25 cellular contexts compared by ENCODE assay signal in genomic region chr1:15968172-15968571, GRCh38. TPM values are rescaled to one million over a fixed set of nuclear protein-coding genes. Genes with fewer than 3 reads are reported as not detected.
DNase-seq lines count a peak whose midpoint lies in the region; ATAC-seq and TF ChIP-seq lines count a peak whose summit lies in the region.
"Had no signal": no experiment of that assay in that cellular context is flagged by ENCODE, and none has a peak within 500 bp of the region (broad histone marks: within the 10 kb centered on the region; RNA-seq: fewer than 3 reads in every experiment).

No MANE protein-coding gene starts in this region.

- POLR2A ChIA-PET in activated CD4-positive, alpha-beta T cell treated with anti-CD3 and anti-CD28 coated beads for 36 hours (lab: Charles Lee): interaction anchor here (0.6 kb wide), 1 partner anchor 19 kb away, joined by 3 read pairs; no protein-coding TSS in a partner anchor
- POLR2A ChIA-PET in IMR-90 (lab: Charles Lee; ENCODE audit: unreplicated experiment): no interaction called here

- no peak overlapping the region for H3K4me2 ChIP-seq in IMR-90 (ENCODE audit: low read depth, low read length)

- H3K27ac ChIP-seq in IMR-90 (ENCODE audit: insufficient read depth, low read length) (no peak overlapping the region), caudate nucleus (ENCODE audit: low read depth, low read length) (peak overlapping the region; percentile 76)
- H3K27ac ChIP-seq: 22Rv1, cardiac muscle cell, pancreas, sigmoid colon, testis, WERI-Rb-1 had no signal

- 70% methylated on average over 2 of the region's 5 CpGs; no CpG with 5 or more reads in 1 of the 2 experiments for WGBS in IMR-90 (ENCODE audit: extremely low coverage in 2 of 2, insufficient read length in 1 of 2), 2 experiments

- 0 out of 2 replicates have a peak overlapping the region, but pooled peaks have one; percentile 8 for H3K4ac ChIP-seq in IMR-90 (ENCODE audit: low read depth, low read length)

- peak overlapping the region; percentile 94 for H3K27ac Mint-ChIP-seq in activated CD4-positive, alpha-beta T cell treated with anti-CD3 and anti-CD28 coated beads for 36 hours
- peak overlapping the region; percentile 97 for H3K27ac Mint-ChIP-seq in stimulated activated effector memory CD8-positive, alpha-beta T cell treated with anti-CD3 and anti-CD28 coated beads, Interleukin-12 subunit alpha, Interleukin-12 subunit beta, amount 100 ng/mL, for 72 hours
- H3K27ac Mint-ChIP-seq: dendritic cell treated with granulocyte-macrophage colony-stimulating factor and Interleukin-4, amounts not matched to agents 40 ng/mL and 50 ng/mL, for 4 days; T-helper 2 cell treated with Interferon-gamma antibody and Interleukin-4, amounts not matched to agents 5 μg/mL and 100 μg/mL, for 36 hours had no signal

- H3K9me1 ChIP-seq in IMR-90 (ENCODE audit: insufficient read depth, low read length): peaks cover 23% of the 10 kb centered on the region

- no peak for DNase-seq in activated CD4-positive, alpha-beta T cell treated with anti-CD3 and anti-CD28 coated beads for 36 hours
- DNase-seq in activated CD4-positive, alpha-beta T cell treated with anti-CD3 and anti-CD28 coated beads for 48 hours: no peak
- DNase-seq in IMR-90: no peak
- DNase-seq in caudate nucleus (lab: John Stamatoyannopoulos, UW): peak in 5 of 61 donors; percentile 15 to 37 (median 24)
- DNase-seq in stimulated activated effector memory CD8-positive, alpha-beta T cell treated with anti-CD3 and anti-CD28 coated beads, Interleukin-12 subunit alpha, Interleukin-12 subunit beta, amount 100 ng/mL, for 72 hours (ENCODE audit: low spot score in 2 of 2): no peak
- DNase-seq in NCI-H1694 (lab: John Stamatoyannopoulos, UW): no peak
- no peak for DNase-seq in NCI-H2029 (lab: John Stamatoyannopoulos, UW)
- DNase-seq in epidermal melanocyte (ENCODE audit: insufficient read length, low spot score): no peak
- DNase-seq: left cardiac atrium; mesendoderm; NCI-H1092; NCI-H1930; NCI-H345; OCI-M1; pancreas; sigmoid colon; stimulated activated CD4-positive, alpha-beta T cell treated with anti-CD3 and anti-CD28 coated beads, Interleukin-15, amount 100 ng/mL, for 24 hours; testis; WERI-Rb-1 had no signal

- no peak overlapping the region for H4K5ac ChIP-seq in IMR-90 (ENCODE audit: low read depth, low read length)

- no peaks in the 10 kb centered on the region for H3K27me3 ChIP-seq in IMR-90 (ENCODE audit: control insufficient read depth, insufficient read depth, low read length)
- H3K27me3 ChIP-seq: cardiac muscle cell, pancreas, sigmoid colon, testis had no signal

- H2AFZ ChIP-seq in IMR-90 (replicated peaks; ENCODE audit: low read length, poor library complexity): no peak overlapping the region

- H2BK120ac ChIP-seq in IMR-90 (ENCODE audit: low read depth, low read length): no peak overlapping the region

- no peaks in the 10 kb centered on the region; the same call in 1 of the 2 replicates for H3K9me3 ChIP-seq in IMR-90 (ENCODE audit: control insufficient read depth, insufficient read depth, low read length)
- H3K9me3 ChIP-seq: pancreas, sigmoid colon, testis had no signal

- H2BK20ac ChIP-seq in IMR-90 (ENCODE audit: low read depth, low read length): no peak overlapping the region

- intact Hi-C loops in activated CD4-positive, alpha-beta T cell treated with anti-CD3 and anti-CD28 coated beads for 36 hours (cut with DNase I, micrococcal nuclease): loop anchor here in 1 of 2 experiments (10.0 kb wide), 1 partner anchor 733 kb away; no protein-coding TSS in a partner anchor
- intact Hi-C loops in IMR-90 (cut with micrococcal nuclease): no loop called here

- TF ChIP-seq RAD21 in IMR-90 (IDR thresholded peaks at IDR 0.05; ENCODE audit: low read length): no peak

- no peak overlapping the region for H3K9ac ChIP-seq in IMR-90 (ENCODE audit: low read depth, low read length)

- H3K4me1 Mint-ChIP-seq in activated CD4-positive, alpha-beta T cell treated with anti-CD3 and anti-CD28 coated beads for 36 hours: peaks cover 83% of the 10 kb centered on the region
- peaks cover 77% of the 10 kb centered on the region for H3K4me1 Mint-ChIP-seq in stimulated activated effector memory CD8-positive, alpha-beta T cell treated with anti-CD3 and anti-CD28 coated beads, Interleukin-12 subunit alpha, Interleukin-12 subunit beta, amount 100 ng/mL, for 72 hours

- TF ChIP-seq POLR2A in IMR-90 (IDR thresholded peaks at IDR 0.05; ENCODE audit: low read depth, low read length): no peak

- H3K4me3 Mint-ChIP-seq in activated CD4-positive, alpha-beta T cell treated with anti-CD3 and anti-CD28 coated beads for 36 hours: no peak overlapping the region
- no peak overlapping the region for H3K4me3 Mint-ChIP-seq in stimulated activated effector memory CD8-positive, alpha-beta T cell treated with anti-CD3 and anti-CD28 coated beads, Interleukin-12 subunit alpha, Interleukin-12 subunit beta, amount 100 ng/mL, for 72 hours
- H3K4me3 Mint-ChIP-seq: dendritic cell treated with granulocyte-macrophage colony-stimulating factor and Interleukin-4, amounts not matched to agents 40 ng/mL and 50 ng/mL, for 4 days had no signal

- BruUV-seq in IMR-90 (replicated peaks; lab: Mats Ljungman, UMichigan): no TSS peak

- peaks cover 34 to 81% of the 10 kb centered on the region in 2 experiments for H3K79me1 ChIP-seq in IMR-90 (ENCODE audit: low read depth in 1 of 2, low read length in 2 of 2)

- CTCF ChIA-PET in activated CD4-positive, alpha-beta T cell treated with anti-CD3 and anti-CD28 coated beads for 36 hours (lab: Charles Lee): no interaction called here
- CTCF ChIA-PET in IMR-90 (lab: Yijun Ruan, JAX): no interaction called here

- H3K56ac ChIP-seq in IMR-90 (ENCODE audit: extremely low read depth, insufficient read depth, low read length): no peak overlapping the region

- H3K9me3 Mint-ChIP-seq in activated CD4-positive, alpha-beta T cell treated with anti-CD3 and anti-CD28 coated beads for 36 hours (ENCODE audit: low read depth): no peaks in the 10 kb centered on the region
- H3K9me3 Mint-ChIP-seq in stimulated activated effector memory CD8-positive, alpha-beta T cell treated with anti-CD3 and anti-CD28 coated beads, Interleukin-12 subunit alpha, Interleukin-12 subunit beta, amount 100 ng/mL, for 72 hours: no peaks in the 10 kb centered on the region
- H3K9me3 Mint-ChIP-seq: dendritic cell treated with granulocyte-macrophage colony-stimulating factor and Interleukin-4, amounts not matched to agents 40 ng/mL and 50 ng/mL, for 4 days had no signal

- in situ Hi-C loops in IMR-90 (cut with MboI; ENCODE audit: low sequenced_read_pairs): no loop called here

- no peak overlapping the region for H3K14ac ChIP-seq in IMR-90 (replicated peaks; ENCODE audit: low read depth, low read length)

- H4K91ac ChIP-seq in IMR-90 (ENCODE audit: insufficient read depth, low read depth, low read length): no peak overlapping the region

- peak overlapping the region; percentile 64; the same call in 1 of the 2 replicates for H3K23ac ChIP-seq in IMR-90 (ENCODE audit: low read depth, low read length)

- no peak overlapping the region for H3K4me3 ChIP-seq in IMR-90 (ENCODE audit: insufficient read depth, low read depth, low read length)
- H3K4me3 ChIP-seq: cardiac muscle cell, pancreas, sigmoid colon, testis had no signal

- no peak overlapping the region for H3K18ac ChIP-seq in IMR-90 (ENCODE audit: low read depth, low read length)

- dilution Hi-C loops in IMR-90 (cut with HindIII; ENCODE audit: low sequenced_read_pairs, unreplicated experiment): no loop called here

- H2AK5ac ChIP-seq in IMR-90 (ENCODE audit: low read depth, low read length): no peak overlapping the region

- no peak overlapping the region for H2BK15ac ChIP-seq in IMR-90 (ENCODE audit: low read depth, low read length)

- H2BK5ac ChIP-seq in IMR-90 (ENCODE audit: low read depth, low read length, poor library complexity, severe bottlenecking): no peak overlapping the region

- no peak for ATAC-seq in activated CD4-positive, alpha-beta T cell treated with anti-CD3 and anti-CD28 coated beads for 36 hours
- no peak for ATAC-seq in IMR-90 (ENCODE audit: low read depth)
- ATAC-seq in stimulated activated effector memory CD8-positive, alpha-beta T cell treated with anti-CD3 and anti-CD28 coated beads, Interleukin-12 subunit alpha, Interleukin-12 subunit beta, amount 100 ng/mL, for 72 hours: no peak
- ATAC-seq: HepG2, left cardiac atrium, pancreas had no signal

- peaks cover 18% of the 10 kb centered on the region; the same call in 1 of the 2 replicates for H4K20me1 ChIP-seq in IMR-90 (ENCODE audit: insufficient read depth, low read length)

- TF ChIP-seq CTCF in IMR-90 (conservative IDR thresholded peaks at IDR 0.05; ENCODE audit: low read depth, low read length): no peak

- H3K36me3 Mint-ChIP-seq in activated CD4-positive, alpha-beta T cell treated with anti-CD3 and anti-CD28 coated beads for 36 hours (ENCODE audit: low read depth): peaks cover 56% of the 10 kb centered on the region
- H3K36me3 Mint-ChIP-seq in stimulated activated effector memory CD8-positive, alpha-beta T cell treated with anti-CD3 and anti-CD28 coated beads, Interleukin-12 subunit alpha, Interleukin-12 subunit beta, amount 100 ng/mL, for 72 hours: peaks cover 79% of the 10 kb centered on the region

- peaks cover 15% of the 10 kb centered on the region for H3K4me1 ChIP-seq in IMR-90 (ENCODE audit: control insufficient read depth, insufficient read depth, low read length)

- no peak overlapping the region for H2AK9ac ChIP-seq in IMR-90 (replicated peaks; ENCODE audit: low read depth, low read length, poor library complexity)

- peaks cover 28% of the 10 kb centered on the region for H3K36me3 ChIP-seq in IMR-90 (ENCODE audit: control insufficient read depth, insufficient read depth, low read length)

- H4K8ac ChIP-seq in IMR-90 (ENCODE audit: low read depth in 2 of 2, low read length in 2 of 2): no peak overlapping the region

- H3K27me3 Mint-ChIP-seq in activated CD4-positive, alpha-beta T cell treated with anti-CD3 and anti-CD28 coated beads for 36 hours: no peaks in the 10 kb centered on the region
- H3K27me3 Mint-ChIP-seq: dendritic cell treated with granulocyte-macrophage colony-stimulating factor and Interleukin-4, amounts not matched to agents 40 ng/mL and 50 ng/mL, for 4 days had no signal

RNA-seq across cellular contexts. Expression of gene ZBTB17, which starts 7.7 kb away (rescaled TPM):
- total RNA-seq in activated CD4-positive, alpha-beta T cell treated with anti-CD3 and anti-CD28 coated beads for 36 hours: 10 to 100 TPM; 47.7 to 48.3 TPM
- 26.3 and 29.7 TPM in 2 replicates for total RNA-seq in IMR-90 (2012; rRNA removed)
- polyA plus RNA-seq in IMR-90 (2012; rRNA removed): 58.2 and 65.5 TPM in 2 replicates
- polyA plus RNA-seq in IMR-90 (2012; cell fraction: cytosol; rRNA removed): 27.1 and 37.4 TPM in 2 replicates
- 190 and 417 TPM in 2 replicates for polyA plus RNA-seq in IMR-90 (2012; cell fraction: nucleus; rRNA removed; ENCODE audit: low replicate concordance)

RNA-seq across cellular contexts. Expression of gene SRARP, which starts 35.9 kb away (rescaled TPM):
- not detected for total RNA-seq in activated CD4-positive, alpha-beta T cell treated with anti-CD3 and anti-CD28 coated beads for 36 hours
- not detected in 2 replicates for total RNA-seq in IMR-90 (2012; rRNA removed)
- not detected in 2 replicates for polyA plus RNA-seq in IMR-90 (2012; rRNA removed)
- polyA plus RNA-seq in IMR-90 (2012; cell fraction: cytosol; rRNA removed): not detected in 2 replicates
- polyA plus RNA-seq in IMR-90 (2012; cell fraction: nucleus; rRNA removed; ENCODE audit: low replicate concordance): not detected in 2 replicates
- total RNA-seq: endothelial cell of umbilical vein, pancreas, sigmoid colon had no signal
- polyA plus RNA-seq: cardiac muscle cell, endothelial cell of umbilical vein, pancreas had no signal

RNA-seq across cellular contexts. Expression of gene HSPB7, which starts 49.7 kb away (rescaled TPM):
- not detected for total RNA-seq in activated CD4-positive, alpha-beta T cell treated with anti-CD3 and anti-CD28 coated beads for 36 hours
- total RNA-seq in IMR-90 (2012; rRNA removed): 0.54 and 0.56 TPM in 2 replicates
- 3.0 and 4.3 TPM in 2 replicates for polyA plus RNA-seq in IMR-90 (2012; rRNA removed)
- 2.7 and 5.1 TPM in 2 replicates for polyA plus RNA-seq in IMR-90 (2012; cell fraction: cytosol; rRNA removed)
- 3.0 and 6.7 TPM in 2 replicates for polyA plus RNA-seq in IMR-90 (2012; cell fraction: nucleus; rRNA removed; ENCODE audit: low replicate concordance)
- total RNA-seq: endothelial cell of umbilical vein, HepG2 had no signal
- polyA plus RNA-seq: endothelial cell of umbilical vein had no signal

RNA-seq across cellular contexts. Expression of gene CLCNKA, which starts 53.7 kb away (rescaled TPM):
- total RNA-seq in activated CD4-positive, alpha-beta T cell treated with anti-CD3 and anti-CD28 coated beads for 36 hours: not detected
- not detected in 2 replicates for total RNA-seq in IMR-90 (2012; rRNA removed)
- 0.05 TPM in 1 of 2 replicates, not detected in the other for polyA plus RNA-seq in IMR-90 (2012; rRNA removed)
- polyA plus RNA-seq in IMR-90 (2012; cell fraction: cytosol; rRNA removed): 0.07 and 0.16 TPM in 2 replicates
- polyA plus RNA-seq in IMR-90 (2012; cell fraction: nucleus; rRNA removed; ENCODE audit: low replicate concordance): 0.76 and 1.0 TPM in 2 replicates
- total RNA-seq: endothelial cell of umbilical vein, HepG2 had no signal
- polyA plus RNA-seq: endothelial cell of umbilical vein had no signal
